17 cellular contexts compared by ENCODE assay signal in the genomic region with DNA sequence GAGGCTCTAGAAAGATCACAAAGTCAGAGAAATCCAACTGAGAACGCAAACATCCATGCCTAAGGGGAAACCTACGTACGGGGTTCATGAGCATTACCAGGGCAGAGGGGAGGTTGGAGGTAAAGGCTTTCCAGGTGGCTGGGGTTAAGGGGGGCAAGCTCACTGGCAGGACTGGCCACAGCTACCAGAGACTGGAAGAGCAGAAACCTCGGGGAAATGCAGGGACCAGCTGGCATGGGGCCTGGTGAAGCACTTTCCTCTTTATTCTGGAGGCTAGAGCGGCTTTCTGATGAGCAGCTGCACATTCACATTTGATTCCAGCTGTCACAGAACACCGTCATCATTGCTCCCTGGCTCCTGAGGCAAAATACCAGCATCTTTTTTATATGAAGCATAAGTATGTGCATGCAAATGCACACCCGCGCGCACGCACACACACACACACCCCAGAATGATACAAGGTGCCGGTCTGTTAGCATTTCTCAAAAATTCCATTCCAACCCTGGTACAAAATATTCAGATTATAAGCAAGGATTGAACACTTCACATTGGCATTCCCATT. TPM values are rescaled to one million over a fixed set of nuclear protein-coding genes. Genes with fewer than 3 reads are reported as not detected.
DNase-seq lines count a peak whose midpoint lies in the region; ATAC-seq and TF ChIP-seq lines count a peak whose summit lies in the region.
"Had no signal": no experiment of that assay in that cellular context is flagged by ENCODE, and none has a peak within 500 bp of the region (broad histone marks: within the 10 kb centered on the region; RNA-seq: fewer than 3 reads in every experiment).

No MANE protein-coding gene starts in this region.

- no peaks in the 10 kb centered on the region for H3K36me3 Mint-ChIP-seq in immature natural killer cell

- H3K9me3 ChIP-seq in upper lobe of left lung: no peaks in the 10 kb centered on the region
- H3K9me3 ChIP-seq: BLaER1 treated with 17β-estradiol and CSF1 and Interleukin-3, amounts not matched to agents 10 nM and 100 nM; MG63; SJSA1 had no signal

- no peaks in the 10 kb centered on the region for H3K27me3 ChIP-seq in upper lobe of left lung
- H3K27me3 ChIP-seq: BLaER1 treated with 17β-estradiol and CSF1 and Interleukin-3, amounts not matched to agents 10 nM and 100 nM; MG63; SJSA1 had no signal

- TF ChIP-seq EP300 in upper lobe of left lung (IDR thresholded peaks at IDR 0.05): no peak

- intact Hi-C loops in posterior cingulate gyrus (cut with DNase I): no loop called here

- no peak overlapping the region for H3K27ac Mint-ChIP-seq in immature natural killer cell

- peak; percentile 11 to 32 for DNase-seq in NCI-H526 (lab: John Stamatoyannopoulos, UW)
- DNase-seq in NCI-H526 treated with DMSO at 0.1 percent for 48 hours (lab: John Stamatoyannopoulos, UW): no peak
- peak; percentile 71 to 90 for DNase-seq in NCI-H524 (lab: John Stamatoyannopoulos, UW)
- DNase-seq in myocyte (ENCODE audit: low read depth): peak; percentile 28
- no peak for DNase-seq in upper lobe of left lung
- no peak for DNase-seq in RPMI8226
- DNase-seq in immature natural killer cell: no peak
- no peak for DNase-seq in posterior cingulate gyrus
- DNase-seq: H7, MG63, NCI-H1105 treated with DMSO at 0.1 percent for 48 hours, NCI-H1930 had no signal

- H3K27ac ChIP-seq in upper lobe of left lung: peak overlapping the region in 3 of 4 donors; percentile 5 to 52 (median 44)
- H3K27ac ChIP-seq: BLaER1 treated with 17β-estradiol and CSF1 and Interleukin-3, amounts not matched to agents 10 nM and 100 nM; RWPE1; SJSA1 had no signal

- peaks cover 9 to 25% (median 11%) of the 10 kb centered on the region in 4 donors for H3K4me1 ChIP-seq in upper lobe of left lung
- H3K4me1 ChIP-seq: BLaER1 treated with 17β-estradiol and CSF1 and Interleukin-3, amounts not matched to agents 10 nM and 100 nM; SJSA1 had no signal

- peak in 1 of 2 donors; percentile 50 for ATAC-seq in upper lobe of left lung (ENCODE audit: low FRiP score in 2 of 2)

- no peak for TF ChIP-seq POLR2A in upper lobe of left lung (IDR thresholded peaks at IDR 0.05)

- H3K27me3 Mint-ChIP-seq in immature natural killer cell (ENCODE audit: low read depth in 3 of 3): no peaks in the 10 kb centered on the region

- no peak overlapping the region for H3K4me3 Mint-ChIP-seq in immature natural killer cell

- no peak overlapping the region for H3K4me3 ChIP-seq in upper lobe of left lung
- H3K4me3 ChIP-seq: BLaER1 treated with 17β-estradiol and CSF1 and Interleukin-3, amounts not matched to agents 10 nM and 100 nM; MG63; SJSA1 had no signal

- no peaks in the 10 kb centered on the region for H3K4me1 Mint-ChIP-seq in immature natural killer cell

- H3K36me3 ChIP-seq in upper lobe of left lung: no peaks in the 10 kb centered on the region
- H3K36me3 ChIP-seq: BLaER1 treated with 17β-estradiol and CSF1 and Interleukin-3, amounts not matched to agents 10 nM and 100 nM; MG63; SJSA1 had no signal

- TF ChIP-seq CTCF in upper lobe of left lung (IDR thresholded peaks at IDR 0.05): no peak

- H3K9me3 Mint-ChIP-seq in immature natural killer cell: peaks cover 0 to under 1% (median 0%) of the 10 kb centered on the region in 6 donors

- 66 to 69% methylated on average over 10 to 11 of the region's 11 CpGs for WGBS in upper lobe of left lung, 2 donors

RNA-seq across cellular contexts. Expression of a gene that starts 28.7 kb away (rescaled TPM):
- total RNA-seq in myocyte: not detected in 2 replicates
- polyA plus RNA-seq in myocyte (2012): not detected
- total RNA-seq in upper lobe of left lung: not detected
- polyA plus RNA-seq in immature natural killer cell: not detected
- total RNA-seq: A172, H7, OCI-LY7, SJSA1 had no signal

Comparison
In these comparisons a context has a peak if more than half of its experiments do, and no peak if none do; other contexts are left out.
1. DNase-seq: peak in NCI-H526 (2 of 2), NCI-H524 (2 of 2) and myocyte (single experiment); none in NCI-H526 treated with DMSO at 0.1 percent for 48 hours (single experiment), upper lobe of left lung (0 of 2), RPMI8226 (single experiment), immature natural killer cell (0 of 3) and posterior cingulate gyrus (0 of 10).